In the genomic region with DNA sequence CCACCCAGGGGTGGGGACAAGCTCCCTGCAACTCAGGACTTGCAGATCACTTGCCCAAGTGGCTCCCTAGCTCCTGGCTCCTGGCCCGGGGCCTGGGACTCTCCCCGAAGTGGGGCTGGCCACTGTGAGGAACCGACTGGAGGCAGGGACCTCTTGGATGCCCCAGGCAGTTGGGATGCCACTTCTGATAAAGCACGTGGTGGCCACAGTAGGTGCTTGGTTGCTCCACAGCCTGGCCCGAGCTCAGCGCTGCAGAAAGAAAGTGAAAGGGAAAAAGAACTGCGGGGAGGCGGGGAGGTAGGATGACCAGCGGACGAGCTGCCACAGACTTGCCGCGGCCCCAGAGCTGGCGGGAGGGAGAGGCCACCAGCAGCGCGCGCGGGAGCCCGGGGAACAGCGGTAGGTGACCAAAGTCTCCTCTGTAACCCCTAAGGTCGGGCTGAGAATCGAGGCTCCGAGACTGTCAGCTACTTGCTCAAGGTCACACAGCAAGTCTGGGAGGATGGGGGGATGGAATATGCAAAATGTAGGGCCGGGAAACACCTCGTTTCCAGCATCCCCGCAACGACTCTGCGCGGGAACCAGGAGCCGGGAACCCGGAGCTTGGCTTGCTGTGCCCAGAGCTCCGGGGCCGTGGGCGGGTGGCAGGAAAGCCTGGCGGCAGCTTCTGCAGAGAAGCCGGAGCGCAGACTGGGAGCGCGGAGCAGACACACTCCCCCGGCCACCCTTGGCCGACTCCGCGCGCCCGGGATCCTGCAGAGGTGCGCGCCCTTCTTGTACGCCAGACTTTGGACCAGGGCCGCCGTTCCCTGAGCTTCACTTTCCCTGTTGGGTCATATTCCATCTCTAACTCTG, we compare ENCODE assay signal across 1 cellular context.
A peak's percentile ranks its signal among the peaks of the same experiment; 100 is the strongest.
TF ChIP-seq lines count a peak whose summit lies in the region.

No MANE protein-coding gene starts in this region.

TF ChIP-seq in GM23338, 12 proteins besides CTCF, POLR2A, EP300 and RAD21 (continued from another document):
- TF ChIP-seq, protein P1, sequence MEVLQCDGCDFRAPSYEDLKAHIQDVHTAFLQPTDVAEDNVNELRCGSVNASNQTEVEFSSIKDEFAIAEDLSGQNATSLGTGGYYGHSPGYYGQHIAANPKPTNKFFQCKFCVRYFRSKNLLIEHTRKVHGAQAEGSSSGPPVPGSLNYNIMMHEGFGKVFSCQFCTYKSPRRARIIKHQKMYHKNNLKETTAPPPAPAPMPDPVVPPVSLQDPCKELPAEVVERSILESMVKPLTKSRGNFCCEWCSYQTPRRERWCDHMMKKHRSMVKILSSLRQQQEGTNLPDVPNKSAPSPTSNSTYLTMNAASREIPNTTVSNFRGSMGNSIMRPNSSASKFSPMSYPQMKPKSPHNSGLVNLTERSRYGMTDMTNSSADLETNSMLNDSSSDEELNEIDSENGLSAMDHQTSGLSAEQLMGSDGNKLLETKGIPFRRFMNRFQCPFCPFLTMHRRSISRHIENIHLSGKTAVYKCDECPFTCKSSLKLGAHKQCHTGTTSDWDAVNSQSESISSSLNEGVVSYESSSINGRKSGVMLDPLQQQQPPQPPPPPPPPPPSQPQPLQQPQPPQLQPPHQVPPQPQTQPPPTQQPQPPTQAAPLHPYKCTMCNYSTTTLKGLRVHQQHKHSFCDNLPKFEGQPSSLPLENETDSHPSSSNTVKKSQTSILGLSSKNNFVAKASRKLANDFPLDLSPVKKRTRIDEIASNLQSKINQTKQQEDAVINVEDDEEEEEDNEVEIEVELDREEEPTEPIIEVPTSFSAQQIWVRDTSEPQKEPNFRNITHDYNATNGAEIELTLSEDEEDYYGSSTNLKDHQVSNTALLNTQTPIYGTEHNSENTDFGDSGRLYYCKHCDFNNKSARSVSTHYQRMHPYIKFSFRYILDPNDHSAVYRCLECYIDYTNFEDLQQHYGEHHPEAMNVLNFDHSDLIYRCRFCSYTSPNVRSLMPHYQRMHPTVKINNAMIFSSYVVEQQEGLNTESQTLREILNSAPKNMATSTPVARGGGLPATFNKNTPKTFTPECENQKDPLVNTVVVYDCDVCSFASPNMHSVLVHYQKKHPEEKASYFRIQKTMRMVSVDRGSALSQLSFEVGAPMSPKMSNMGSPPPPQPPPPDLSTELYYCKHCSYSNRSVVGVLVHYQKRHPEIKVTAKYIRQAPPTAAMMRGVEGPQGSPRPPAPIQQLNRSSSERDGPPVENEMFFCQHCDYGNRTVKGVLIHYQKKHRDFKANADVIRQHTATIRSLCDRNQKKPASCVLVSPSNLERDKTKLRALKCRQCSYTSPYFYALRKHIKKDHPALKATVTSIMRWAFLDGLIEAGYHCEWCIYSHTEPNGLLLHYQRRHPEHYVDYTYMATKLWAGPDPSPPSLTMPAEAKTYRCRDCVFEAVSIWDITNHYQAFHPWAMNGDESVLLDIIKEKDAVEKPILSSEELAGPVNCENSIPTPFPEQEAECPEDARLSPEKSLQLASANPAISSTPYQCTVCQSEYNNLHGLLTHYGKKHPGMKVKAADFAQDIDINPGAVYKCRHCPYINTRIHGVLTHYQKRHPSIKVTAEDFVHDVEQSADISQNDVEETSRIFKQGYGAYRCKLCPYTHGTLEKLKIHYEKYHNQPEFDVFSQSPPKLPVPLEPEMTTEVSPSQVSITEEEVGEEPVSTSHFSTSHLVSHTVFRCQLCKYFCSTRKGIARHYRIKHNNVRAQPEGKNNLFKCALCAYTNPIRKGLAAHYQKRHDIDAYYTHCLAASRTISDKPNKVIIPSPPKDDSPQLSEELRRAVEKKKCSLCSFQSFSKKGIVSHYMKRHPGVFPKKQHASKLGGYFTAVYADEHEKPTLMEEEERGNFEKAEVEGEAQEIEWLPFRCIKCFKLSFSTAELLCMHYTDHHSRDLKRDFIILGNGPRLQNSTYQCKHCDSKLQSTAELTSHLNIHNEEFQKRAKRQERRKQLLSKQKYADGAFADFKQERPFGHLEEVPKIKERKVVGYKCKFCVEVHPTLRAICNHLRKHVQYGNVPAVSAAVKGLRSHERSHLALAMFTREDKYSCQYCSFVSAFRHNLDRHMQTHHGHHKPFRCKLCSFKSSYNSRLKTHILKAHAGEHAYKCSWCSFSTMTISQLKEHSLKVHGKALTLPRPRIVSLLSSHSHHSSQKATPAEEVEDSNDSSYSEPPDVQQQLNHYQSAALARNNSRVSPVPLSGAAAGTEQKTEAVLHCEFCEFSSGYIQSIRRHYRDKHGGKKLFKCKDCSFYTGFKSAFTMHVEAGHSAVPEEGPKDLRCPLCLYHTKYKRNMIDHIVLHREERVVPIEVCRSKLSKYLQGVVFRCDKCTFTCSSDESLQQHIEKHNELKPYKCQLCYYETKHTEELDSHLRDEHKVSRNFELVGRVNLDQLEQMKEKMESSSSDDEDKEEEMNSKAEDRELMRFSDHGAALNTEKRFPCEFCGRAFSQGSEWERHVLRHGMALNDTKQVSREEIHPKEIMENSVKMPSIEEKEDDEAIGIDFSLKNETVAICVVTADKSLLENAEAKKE (CRISPR knock-in tag; IDR thresholded peaks at IDR 0.05), result no peak
- peak; percentile 45 for TF ChIP-seq EZH2 (IDR thresholded peaks at IDR 0.05; ENCODE audit: low read depth, unreplicated experiment)
- TF ChIP-seq, protein P2, sequence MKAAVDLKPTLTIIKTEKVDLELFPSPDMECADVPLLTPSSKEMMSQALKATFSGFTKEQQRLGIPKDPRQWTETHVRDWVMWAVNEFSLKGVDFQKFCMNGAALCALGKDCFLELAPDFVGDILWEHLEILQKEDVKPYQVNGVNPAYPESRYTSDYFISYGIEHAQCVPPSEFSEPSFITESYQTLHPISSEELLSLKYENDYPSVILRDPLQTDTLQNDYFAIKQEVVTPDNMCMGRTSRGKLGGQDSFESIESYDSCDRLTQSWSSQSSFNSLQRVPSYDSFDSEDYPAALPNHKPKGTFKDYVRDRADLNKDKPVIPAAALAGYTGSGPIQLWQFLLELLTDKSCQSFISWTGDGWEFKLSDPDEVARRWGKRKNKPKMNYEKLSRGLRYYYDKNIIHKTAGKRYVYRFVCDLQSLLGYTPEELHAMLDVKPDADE (IDR thresholded peaks at IDR 0.05), result no peak
- TF ChIP-seq ZNF331 (CRISPR knock-in tag; IDR thresholded peaks at IDR 0.05; ENCODE audit: low read depth), result no peak
- TF ChIP-seq, protein P3, sequence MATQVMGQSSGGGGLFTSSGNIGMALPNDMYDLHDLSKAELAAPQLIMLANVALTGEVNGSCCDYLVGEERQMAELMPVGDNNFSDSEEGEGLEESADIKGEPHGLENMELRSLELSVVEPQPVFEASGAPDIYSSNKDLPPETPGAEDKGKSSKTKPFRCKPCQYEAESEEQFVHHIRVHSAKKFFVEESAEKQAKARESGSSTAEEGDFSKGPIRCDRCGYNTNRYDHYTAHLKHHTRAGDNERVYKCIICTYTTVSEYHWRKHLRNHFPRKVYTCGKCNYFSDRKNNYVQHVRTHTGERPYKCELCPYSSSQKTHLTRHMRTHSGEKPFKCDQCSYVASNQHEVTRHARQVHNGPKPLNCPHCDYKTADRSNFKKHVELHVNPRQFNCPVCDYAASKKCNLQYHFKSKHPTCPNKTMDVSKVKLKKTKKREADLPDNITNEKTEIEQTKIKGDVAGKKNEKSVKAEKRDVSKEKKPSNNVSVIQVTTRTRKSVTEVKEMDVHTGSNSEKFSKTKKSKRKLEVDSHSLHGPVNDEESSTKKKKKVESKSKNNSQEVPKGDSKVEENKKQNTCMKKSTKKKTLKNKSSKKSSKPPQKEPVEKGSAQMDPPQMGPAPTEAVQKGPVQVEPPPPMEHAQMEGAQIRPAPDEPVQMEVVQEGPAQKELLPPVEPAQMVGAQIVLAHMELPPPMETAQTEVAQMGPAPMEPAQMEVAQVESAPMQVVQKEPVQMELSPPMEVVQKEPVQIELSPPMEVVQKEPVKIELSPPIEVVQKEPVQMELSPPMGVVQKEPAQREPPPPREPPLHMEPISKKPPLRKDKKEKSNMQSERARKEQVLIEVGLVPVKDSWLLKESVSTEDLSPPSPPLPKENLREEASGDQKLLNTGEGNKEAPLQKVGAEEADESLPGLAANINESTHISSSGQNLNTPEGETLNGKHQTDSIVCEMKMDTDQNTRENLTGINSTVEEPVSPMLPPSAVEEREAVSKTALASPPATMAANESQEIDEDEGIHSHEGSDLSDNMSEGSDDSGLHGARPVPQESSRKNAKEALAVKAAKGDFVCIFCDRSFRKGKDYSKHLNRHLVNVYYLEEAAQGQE (IDR thresholded peaks at IDR 0.05; ENCODE audit: unreplicated experiment), result no peak
- TF ChIP-seq ZNF114 (CRISPR knock-in tag; IDR thresholded peaks at IDR 0.05), result no peak
